ENCODE assay signal across 8 cellular contexts in genomic region chr21:33199516-33200217, GRCh38. TPM values are rescaled to one million over a fixed set of nuclear protein-coding genes. Genes with fewer than 3 reads are reported as not detected.
DNase-seq lines count a peak whose midpoint lies in the region; ATAC-seq and TF ChIP-seq lines count a peak whose summit lies in the region.

No MANE protein-coding gene starts in this region.

- DNase-seq in Caki2 (ENCODE audit: low read depth) (peak; percentile 80), HUDEP-2 (lab: John Stamatoyannopoulos, UW; ENCODE audit: unreplicated experiment in 76 of 76) (peak in 69 of 76 experiments; percentile 19 to 91 (median 75)), NOMO-1 treated with dmso at 0.1 percent for 144 hours (lab: John Stamatoyannopoulos, UW; ENCODE audit: unreplicated experiment) (peak; percentile 88), epithelial cell of esophagus (ENCODE audit: low read depth) (peak; percentile 93), naive B cell (peak; percentile 80)
- DNase-seq in activated CD8-positive, alpha-beta memory T cell treated with anti-CD3 and anti-CD28 coated beads, Interleukin-2, amount 50 U/mL, for 1 hour (ENCODE audit: extremely low read depth): peak; percentile 73
- DNase-seq in stimulated activated naive CD4-positive, alpha-beta T cell (lab: John Stamatoyannopoulos, UW): peak; percentile 28 to 86 (median 73)

- peak; percentile 79 for TF ChIP-seq CTCF in epithelial cell of esophagus (IDR thresholded peaks at IDR 0.05; ENCODE audit: insufficient read depth, low read depth, low read length, missing control alignments)

- H3K9me3 Mint-ChIP-seq in naive B cell: no peaks in the 10 kb centered on the region

- H3K4me1 Mint-ChIP-seq in naive B cell: peaks cover 18 to 32% (median 31%) of the 10 kb centered on the region in 3 donors

- H3K36me3 Mint-ChIP-seq in naive B cell: no peaks in the 10 kb centered on the region

- H3K27ac Mint-ChIP-seq in naive B cell: peak overlapping the region in 3 of 6 donors; percentile 57 to 74 (median 65)

- in situ Hi-C loops in Caki2 (cut with HindIII; ENCODE audit: low pct_unique_long_range_greater_than_20kb, low sequenced_read_pairs): no loop called here

- no peak overlapping the region for H3K4me3 ChIP-seq in epithelial cell of esophagus (ENCODE audit: low read length)

- no peak overlapping the region for H3K4me3 Mint-ChIP-seq in naive B cell

- peaks cover 6 to 8% (median 6%) of the 10 kb centered on the region in 3 donors for H3K27me3 Mint-ChIP-seq in naive B cell

- ATAC-seq in GM21360 (IDR thresholded peaks at IDR 0.05; ENCODE audit: unreplicated experiment) (peak; percentile 74), naive B cell (ENCODE audit: low read depth in 2 of 2) (peak; percentile 93)

RNA-seq across cellular contexts. Expression of gene IFNAR2, which starts 30.1 kb away (rescaled TPM):
- total RNA-seq in Caki2 (2014; rRNA removed; shearing (Covaris generic); ENCODE audit: low replicate concordance): 14.5 and 38.6 TPM in 2 replicates
- polyA plus RNA-seq in naive B cell (ENCODE audit: low read depth in 6 of 6): 10 to 100 TPM; 41.4 to 61.7 (median 50.8) TPM
